In the genomic region with DNA sequence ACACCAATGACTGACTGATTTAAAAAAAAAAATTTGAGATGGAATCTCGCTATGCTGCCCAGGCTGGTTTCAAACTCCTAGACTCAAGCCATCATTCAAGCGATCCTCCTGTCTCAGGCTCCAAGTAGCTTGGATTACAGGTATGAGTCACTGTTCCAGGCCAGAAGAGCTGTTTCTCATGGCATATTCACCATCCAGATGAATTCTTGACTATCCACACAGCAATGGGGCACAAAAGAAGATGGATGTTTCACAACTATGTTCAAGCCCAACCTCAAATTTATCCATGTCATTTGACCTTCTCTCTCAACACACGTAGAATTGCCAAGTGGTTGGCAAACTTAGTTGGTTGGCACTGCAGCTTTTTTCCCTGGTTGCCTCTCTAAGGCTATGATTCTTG, we compare ENCODE assay signal across 16 cellular contexts. TPM values are rescaled to one million over a fixed set of nuclear protein-coding genes. Genes with fewer than 3 reads are reported as not detected.
A peak's percentile ranks its signal among the peaks of the same experiment; 100 is the strongest.
DNase-seq lines count a peak whose midpoint lies in the region; ATAC-seq and TF ChIP-seq lines count a peak whose summit lies in the region.
"Had no signal": no experiment of that assay in that cellular context is flagged by ENCODE, and none has a peak within 500 bp of the region (broad histone marks: within the 10 kb centered on the region; RNA-seq: fewer than 3 reads in every experiment).

No MANE protein-coding gene starts in this region.

- no peaks in the 10 kb centered on the region for H3K27me3 ChIP-seq in smooth muscle cell (ENCODE audit: low read depth)
- H3K27me3 ChIP-seq: BLaER1 treated with 17β-estradiol and CSF1 and Interleukin-3, amounts not matched to agents 10 nM and 100 nM had no signal

- no peak overlapping the region for H2AFZ ChIP-seq in smooth muscle cell (ENCODE audit: low read depth)
- H2AFZ ChIP-seq: parathyroid adenoma had no signal

- H3K9me3 ChIP-seq in smooth muscle cell (replicated peaks; ENCODE audit: low read depth) = no peaks in the 10 kb centered on the region
- H3K9me3 ChIP-seq: BLaER1 treated with 17β-estradiol and CSF1 and Interleukin-3, amounts not matched to agents 10 nM and 100 nM had no signal

- H3K4me1 ChIP-seq in smooth muscle cell (ENCODE audit: low read depth) = peaks cover 27% of the 10 kb centered on the region

- peak overlapping the region; percentile 97 for H3K27ac ChIP-seq in smooth muscle cell (ENCODE audit: low read depth)
- H3K27ac ChIP-seq: BLaER1 treated with 17β-estradiol and CSF1 and Interleukin-3, amounts not matched to agents 10 nM and 100 nM; parathyroid adenoma had no signal

- intact Hi-C loops in posterior cingulate gyrus (cut with DNase I) = loop anchor here (10.0 kb wide), 1 partner anchor 300 kb away; no protein-coding TSS in a partner anchor

- H3K36me3 ChIP-seq in smooth muscle cell (ENCODE audit: low read depth) = no peaks in the 10 kb centered on the region

- no peaks in the 10 kb centered on the region for H4K20me1 ChIP-seq in smooth muscle cell (ENCODE audit: low read depth)
- H4K20me1 ChIP-seq: BLaER1 treated with 17β-estradiol and CSF1 and Interleukin-3, amounts not matched to agents 10 nM and 100 nM had no signal

- no peak overlapping the region for H3K9ac ChIP-seq in smooth muscle cell (ENCODE audit: low read depth)
- H3K9ac ChIP-seq: BLaER1 treated with 17β-estradiol and CSF1 and Interleukin-3, amounts not matched to agents 10 nM and 100 nM; parathyroid adenoma had no signal

- TF ChIP-seq CTCF in foreskin fibroblast (IDR thresholded peaks at IDR 0.05; ENCODE audit: low read depth, low read length) (no peak), smooth muscle cell (IDR thresholded peaks at IDR 0.05; ENCODE audit: borderline replicate concordance, insufficient read depth, poor library complexity, severe bottlenecking) (no peak)

- H3K4me3 ChIP-seq in foreskin fibroblast (ENCODE audit: low read depth in 1 of 2, low read length in 2 of 2) (no peak overlapping the region), smooth muscle cell (no peak overlapping the region)
- H3K4me3 ChIP-seq: BLaER1 treated with 17β-estradiol and CSF1 and Interleukin-3, amounts not matched to agents 10 nM and 100 nM had no signal

- H3F3A ChIP-seq in smooth muscle cell (ENCODE audit: low read depth) = peaks cover 46% of the 10 kb centered on the region

- DNase-seq in H4 (ENCODE audit: low spot score) (peak; percentile 44), astrocyte of the hippocampus (ENCODE audit: low read depth, low spot score) (peak; percentile 55), foreskin fibroblast (peak; percentile 65 to 69), smooth muscle cell (lab: John Stamatoyannopoulos, UW; ENCODE audit: unreplicated experiment) (no peak), posterior cingulate gyrus (no peak), iPS-NIHi11 (ENCODE audit: low spot score) (no peak), T1000 (lab: John Stamatoyannopoulos, UW) (no peak)
- DNase-seq: activated CD4-positive, alpha-beta T cell treated with anti-CD3 and anti-CD28 coated beads for 36 hours; activated T-cell treated with anti-CD3 and anti-CD28 coated beads, Interleukin-2, amount 50 U/mL, for 48 hours; anterior cingulate cortex; MV-4-11; OCI-M1; T-cell had no signal

- no peak overlapping the region for H3K4me2 ChIP-seq in smooth muscle cell
- H3K4me2 ChIP-seq: BLaER1 treated with 17β-estradiol and CSF1 and Interleukin-3, amounts not matched to agents 10 nM and 100 nM had no signal

- no peak for ATAC-seq in HG02610 (IDR thresholded peaks at IDR 0.05; ENCODE audit: unreplicated experiment)
- ATAC-seq: activated CD4-positive, alpha-beta T cell treated with anti-CD3 and anti-CD28 coated beads for 36 hours; T-cell had no signal

- H3K79me2 ChIP-seq in smooth muscle cell (ENCODE audit: low read depth) = peaks cover 56% of the 10 kb centered on the region
- H3K79me2 ChIP-seq: parathyroid adenoma had no signal

- WGBS in smooth muscle cell (ENCODE audit: low lambda C conversion rate) = 67% methylated on average over 3 of the region's 3 CpGs

RNA-seq across cellular contexts. Expression of a gene that starts 40.6 kb away (rescaled TPM):
- total RNA-seq in H4 (2014; rRNA removed; shearing (Covaris generic)) = 2.5 and 3.1 TPM in 2 replicates
- total RNA-seq in smooth muscle cell = 49.9 and 68.9 TPM in 2 replicates
- polyA plus RNA-seq in smooth muscle cell = 7.8 and 13.3 TPM in 2 replicates
- total RNA-seq: activated CD4-positive, alpha-beta T cell treated with anti-CD3 and anti-CD28 coated beads for 36 hours had no signal

Comparison
In these comparisons a context has a peak if more than half of its experiments do, and no peak if none do; other contexts are left out.
1. DNase-seq: peak in H4 (single experiment), astrocyte of the hippocampus (single experiment) and foreskin fibroblast (2 of 2); none in smooth muscle cell (single experiment), posterior cingulate gyrus (0 of 10), iPS-NIHi11 (single experiment) and T1000 (single experiment).
2. RNA of a gene that starts 40.6 kb away (total RNA-seq): 49.9 to 68.9 TPM in smooth muscle cell; 2.5 to 3.1 TPM in H4; every median in the first group is over 10 times any median in the second.